In the genomic region with DNA sequence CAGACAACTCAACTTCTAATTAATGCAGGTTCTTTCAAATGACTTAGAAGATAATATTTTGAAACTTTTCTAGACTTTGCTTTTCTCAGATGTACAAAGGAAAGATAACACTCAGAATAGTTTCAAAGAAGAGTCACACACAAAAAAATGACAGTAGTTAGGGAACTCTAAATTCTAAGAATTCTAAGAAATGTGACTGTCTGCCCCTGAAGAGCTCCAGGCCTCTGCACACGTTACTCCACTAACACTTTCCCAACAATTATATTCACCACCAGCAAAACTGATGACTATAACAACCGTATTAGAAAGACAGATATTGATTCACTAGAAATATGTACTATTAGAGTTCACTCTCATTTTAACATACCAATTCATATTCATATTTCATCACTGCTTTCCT, we compare ENCODE assay signal across 25 cellular contexts.
"Had no signal": no experiment of that assay in that cellular context is flagged by ENCODE, and none has a peak within 500 bp of the region (broad histone marks: within the 10 kb centered on the region; RNA-seq: fewer than 3 reads in every experiment).

No MANE protein-coding gene starts in this region.

- H3K27me3 Mint-ChIP-seq: activated CD4-positive, alpha-beta T cell treated with anti-CD3 and anti-CD28 coated beads for 36 hours; activated naive CD4-positive, alpha-beta T cell treated with anti-CD3 and anti-CD28 coated beads, Interleukin-2, amount 10 ng/mL, durations not matched to agents 7 days and 5 days; activated naive CD8-positive, alpha-beta T cell treated with anti-CD3 and anti-CD28 coated beads, Interleukin-2, amount 50 U/mL, for 24 hours; effector memory CD8-positive, alpha-beta T cell had no signal

- ATAC-seq: activated CD4-positive, alpha-beta T cell treated with anti-CD3 and anti-CD28 coated beads for 36 hours; activated naive CD8-positive, alpha-beta T cell treated with anti-CD3 and anti-CD28 coated beads, Interleukin-2, amount 50 U/mL, for 24 hours; effector memory CD8-positive, alpha-beta T cell; gastroesophageal sphincter; left cardiac atrium; left ventricle myocardium superior had no signal

- H3K9me3 ChIP-seq: gastroesophageal sphincter, neutrophil, suprapubic skin, tibial artery had no signal

- H3K79me2 ChIP-seq: hepatocyte had no signal

- H3K9me3 Mint-ChIP-seq: effector memory CD8-positive, alpha-beta T cell had no signal

- H3K4me3 Mint-ChIP-seq: activated CD4-positive, alpha-beta T cell treated with anti-CD3 and anti-CD28 coated beads for 36 hours; activated naive CD4-positive, alpha-beta T cell treated with anti-CD3 and anti-CD28 coated beads, Interleukin-2, amount 10 ng/mL, durations not matched to agents 7 days and 5 days; activated naive CD8-positive, alpha-beta T cell treated with anti-CD3 and anti-CD28 coated beads, Interleukin-2, amount 50 U/mL, for 24 hours; nephron progenitor cell had no signal

- DNase-seq: activated CD4-positive, alpha-beta T cell treated with anti-CD3 and anti-CD28 coated beads for 36 hours; activated CD8-positive, alpha-beta memory T cell treated with anti-CD3 and anti-CD28 coated beads for 24 hours; activated gamma-delta T cell; activated naive CD4-positive, alpha-beta T cell treated with anti-CD3 and anti-CD28 coated beads, Interleukin-2, amount 10 ng/mL, durations not matched to agents 7 days and 5 days; activated naive CD8-positive, alpha-beta T cell treated with anti-CD3 and anti-CD28 coated beads, Interleukin-2, amount 50 U/mL, for 24 hours; amygdala; caudate nucleus; cortex of kidney; effector memory CD8-positive, alpha-beta T cell; islet precursor cell; left cardiac atrium; left ventricle myocardium superior; mammary epithelial cell; nephron progenitor cell; retina; stimulated activated CD4-positive, alpha-beta T cell treated with anti-CD3 and anti-CD28 coated beads, Interleukin-15, amount 100 ng/mL, for 24 hours; stimulated activated CD4-positive, alpha-beta T cell treated with anti-CD3 and anti-CD28 coated beads, Interleukin-2, amount 100 ng/mL, for 24 hours; stimulated activated naive CD4-positive, alpha-beta T cell; SW 1271; T-helper 2 cell; tibial artery had no signal

- H3K4me1 ChIP-seq: gastroesophageal sphincter, suprapubic skin had no signal

- H3K27me3 ChIP-seq: gastroesophageal sphincter, hepatocyte, neutrophil, suprapubic skin, tibial artery had no signal

- H3K27ac Mint-ChIP-seq: activated CD4-positive, alpha-beta T cell treated with anti-CD3 and anti-CD28 coated beads for 36 hours; activated naive CD4-positive, alpha-beta T cell treated with anti-CD3 and anti-CD28 coated beads, Interleukin-2, amount 10 ng/mL, durations not matched to agents 7 days and 5 days; activated naive CD8-positive, alpha-beta T cell treated with anti-CD3 and anti-CD28 coated beads, Interleukin-2, amount 50 U/mL, for 24 hours; effector memory CD8-positive, alpha-beta T cell; nephron progenitor cell had no signal

- H3K4me1 Mint-ChIP-seq: nephron progenitor cell had no signal

- H3K4me3 ChIP-seq: gastroesophageal sphincter, hepatocyte, suprapubic skin, tibial artery had no signal

- H2AFZ ChIP-seq: hepatocyte had no signal

- H3K27ac ChIP-seq: gastroesophageal sphincter, hepatocyte, neutrophil, suprapubic skin, tibial artery had no signal

- H3K36me3 ChIP-seq: gastroesophageal sphincter, neutrophil, suprapubic skin, tibial artery had no signal

- H3K4me2 ChIP-seq: hepatocyte had no signal
